In the genomic region with DNA sequence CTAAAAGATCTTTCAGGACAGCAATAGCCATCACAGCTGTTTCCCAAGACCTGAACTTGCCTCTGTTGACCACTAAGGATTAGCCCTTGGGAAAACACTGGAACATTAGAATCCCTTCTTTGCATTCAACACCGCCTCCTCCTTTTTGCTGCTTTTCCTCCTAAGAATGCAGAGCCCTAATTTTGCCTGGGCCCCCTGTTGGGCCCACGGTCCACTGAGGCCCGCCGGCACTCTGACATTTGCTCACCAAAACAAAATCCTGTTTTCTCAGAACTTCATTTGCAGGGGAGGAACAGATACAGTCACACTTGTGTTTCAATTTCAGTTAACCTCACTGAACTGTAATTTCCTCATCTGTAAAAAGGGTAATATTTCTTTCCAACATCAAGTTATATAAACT, we compare ENCODE assay signal across 15 cellular contexts.
DNase-seq lines count a peak whose midpoint lies in the region; ATAC-seq and TF ChIP-seq lines count a peak whose summit lies in the region.
"Had no signal": no experiment of that assay in that cellular context is flagged by ENCODE, and none has a peak within 500 bp of the region (broad histone marks: within the 10 kb centered on the region; RNA-seq: fewer than 3 reads in every experiment).

No MANE protein-coding gene starts in this region.

- intact Hi-C loops in natural killer cell (cut with micrococcal nuclease): no loop called here

- no peak overlapping the region for H2AK5ac ChIP-seq in mesendoderm (ENCODE audit: low read length)

- H3K27me3 ChIP-seq in mesendoderm (ENCODE audit: insufficient read depth, low read length, poor library complexity) (no peaks in the 10 kb centered on the region), GM23248 (replicated peaks; ENCODE audit: insufficient read depth) (no peaks in the 10 kb centered on the region)
- H3K27me3 ChIP-seq: upper lobe of right lung had no signal

- H2BK5ac ChIP-seq in mesendoderm (ENCODE audit: low read length): no peak overlapping the region

- no peak overlapping the region for H3K56ac ChIP-seq in mesendoderm (ENCODE audit: low read length)

- no peak overlapping the region for H2BK120ac ChIP-seq in mesendoderm (ENCODE audit: low read depth, low read length)

- no peaks in the 10 kb centered on the region for H3K79me1 ChIP-seq in mesendoderm (ENCODE audit: low read length)

- H3K4me3 Mint-ChIP-seq in natural killer cell treated with Interleukin-12 subunit alpha and Interleukin-12 subunit beta and Interleukin-15 and Interleukin-18, amount 100 ng/mL, for 72 hours: peak overlapping the region; percentile 58
- H3K4me3 Mint-ChIP-seq in natural killer cell: no peak overlapping the region
- peak overlapping the region; percentile 34 for H3K4me3 Mint-ChIP-seq in activated CD8-positive, alpha-beta T cell treated with anti-CD3 and anti-CD28 coated beads, Interleukin-2, amount 10 ng/mL, durations not matched to agents 7 days and 5 days
- H3K4me3 Mint-ChIP-seq: effector memory CD8-positive, alpha-beta T cell had no signal

- in situ Hi-C loops in GM23248 (cut with MboI): no loop called here

- H3K27ac Mint-ChIP-seq in natural killer cell treated with Interleukin-12 subunit alpha and Interleukin-12 subunit beta and Interleukin-15 and Interleukin-18, amount 100 ng/mL, for 72 hours: peak overlapping the region; percentile 82 to 93
- no peak overlapping the region for H3K27ac Mint-ChIP-seq in natural killer cell
- H3K27ac Mint-ChIP-seq in activated CD8-positive, alpha-beta T cell treated with anti-CD3 and anti-CD28 coated beads, Interleukin-2, amount 10 ng/mL, durations not matched to agents 7 days and 5 days: peak overlapping the region; percentile 85

- TF ChIP-seq CTCF in natural killer cell (IDR thresholded peaks at IDR 0.05): no peak

- peaks cover 16% of the 10 kb centered on the region for H3F3A ChIP-seq in GM23248 (ENCODE audit: insufficient read depth)

- no peak overlapping the region for H3K4me3 ChIP-seq in mesendoderm (ENCODE audit: low read length)
- H3K4me3 ChIP-seq in GM23248: no peak overlapping the region
- H3K4me3 ChIP-seq: upper lobe of right lung had no signal

- peaks cover 24 to 29% of the 10 kb centered on the region in 2 donors for H3K4me1 Mint-ChIP-seq in natural killer cell treated with Interleukin-12 subunit alpha and Interleukin-12 subunit beta and Interleukin-15 and Interleukin-18, amount 100 ng/mL, for 72 hours (ENCODE audit: low read depth in 2 of 2)
- H3K4me1 Mint-ChIP-seq in natural killer cell: no peaks in the 10 kb centered on the region
- H3K4me1 Mint-ChIP-seq in activated CD8-positive, alpha-beta T cell treated with anti-CD3 and anti-CD28 coated beads, Interleukin-2, amount 10 ng/mL, durations not matched to agents 7 days and 5 days (ENCODE audit: low read depth): peaks cover 19% of the 10 kb centered on the region

- H3K27ac ChIP-seq in mesendoderm (ENCODE audit: low read depth, low read length) (no peak overlapping the region), GM23248 (no peak overlapping the region)
- H3K27ac ChIP-seq: upper lobe of right lung, VCaP had no signal

- no peaks in the 10 kb centered on the region for H3K9me2 ChIP-seq in GM23248 (ENCODE audit: insufficient read depth)

- no peak overlapping the region for H3K23ac ChIP-seq in mesendoderm (ENCODE audit: low read length)

- no peak overlapping the region for H4K8ac ChIP-seq in mesendoderm (ENCODE audit: low read depth, low read length)

- no peak overlapping the region for H4K5ac ChIP-seq in mesendoderm (ENCODE audit: low read length)

- no peak overlapping the region for H2BK15ac ChIP-seq in mesendoderm (replicated peaks; ENCODE audit: low read depth)

- no peaks in the 10 kb centered on the region for H3K9me3 Mint-ChIP-seq in natural killer cell treated with Interleukin-12 subunit alpha and Interleukin-12 subunit beta and Interleukin-15 and Interleukin-18, amount 100 ng/mL, for 72 hours
- H3K9me3 Mint-ChIP-seq in natural killer cell: no peaks in the 10 kb centered on the region
- no peaks in the 10 kb centered on the region for H3K9me3 Mint-ChIP-seq in activated CD8-positive, alpha-beta T cell treated with anti-CD3 and anti-CD28 coated beads, Interleukin-2, amount 10 ng/mL, durations not matched to agents 7 days and 5 days (ENCODE audit: insufficient read depth)
- H3K9me3 Mint-ChIP-seq: effector memory CD8-positive, alpha-beta T cell had no signal

- H3K9ac ChIP-seq in mesendoderm (ENCODE audit: low read length) (no peak overlapping the region), GM23248 (no peak overlapping the region)

- no peaks in the 10 kb centered on the region for H3K9me3 ChIP-seq in GM23248 (ENCODE audit: low read depth)
- H3K9me3 ChIP-seq: upper lobe of right lung had no signal

- H3K18ac ChIP-seq in mesendoderm (ENCODE audit: low read length): peak overlapping the region; percentile 47

- ATAC-seq in natural killer cell treated with Interleukin-12 subunit alpha and Interleukin-12 subunit beta and Interleukin-15 and Interleukin-18, amount 100 ng/mL, for 72 hours: peak; percentile 67 to 80
- no peak for ATAC-seq in natural killer cell
- ATAC-seq in activated CD8-positive, alpha-beta T cell treated with anti-CD3 and anti-CD28 coated beads, Interleukin-2, amount 10 ng/mL, durations not matched to agents 7 days and 5 days: no peak
- no peak for ATAC-seq in GM18511 (IDR thresholded peaks at IDR 0.05; ENCODE audit: unreplicated experiment)
- ATAC-seq: effector memory CD8-positive, alpha-beta T cell; right cardiac atrium; upper lobe of right lung had no signal

- H3K4ac ChIP-seq in mesendoderm (ENCODE audit: low read depth, low read length): no peak overlapping the region

- H3K79me2 ChIP-seq in mesendoderm (ENCODE audit: control insufficient read depth, insufficient read depth, low read length): no peaks in the 10 kb centered on the region
- no peaks in the 10 kb centered on the region for H3K79me2 ChIP-seq in GM23248 (ENCODE audit: insufficient read depth)

- H3K4me2 ChIP-seq in mesendoderm (ENCODE audit: low read length) (no peak overlapping the region), GM23248 (ENCODE audit: unreplicated experiment) (no peak overlapping the region)

- H3K36me3 ChIP-seq in mesendoderm (ENCODE audit: control insufficient read depth, insufficient read depth, low read length): no peaks in the 10 kb centered on the region
- H3K36me3 ChIP-seq in GM23248 (ENCODE audit: low read depth): no peaks in the 10 kb centered on the region
- H3K36me3 ChIP-seq: upper lobe of right lung had no signal

- no CpG with 5 or more reads among the region's 4 CpGs for WGBS in mesendoderm (ENCODE audit: extremely low coverage, insufficient coverage, low lambda C conversion rate)
- WGBS in GM23248 (ENCODE audit: low coverage in 1 of 2, low lambda C conversion rate in 2 of 2, missing lambda C conversion rate in 2 of 2), 2 experiments: 95 to 96% methylated on average over 4 of the region's 4 CpGs

- H2AFZ ChIP-seq in GM23248: no peak overlapping the region; the same call in 1 of the 2 replicates

- POLR2A ChIA-PET in activated CD8-positive, alpha-beta T cell treated with anti-CD3 and anti-CD28 coated beads, Interleukin-2, amount 10 ng/mL, durations not matched to agents 7 days and 5 days (lab: Charles Lee): interaction anchor here (0.5 kb wide), 1 partner anchor 394 kb away, joined by 6 read pairs; no protein-coding TSS in a partner anchor

- no peaks in the 10 kb centered on the region for H3K27me3 Mint-ChIP-seq in natural killer cell treated with Interleukin-12 subunit alpha and Interleukin-12 subunit beta and Interleukin-15 and Interleukin-18, amount 100 ng/mL, for 72 hours
- peaks cover 4 to 8% of the 10 kb centered on the region in 2 donors for H3K27me3 Mint-ChIP-seq in natural killer cell (ENCODE audit: low read depth in 2 of 2)
- no peaks in the 10 kb centered on the region for H3K27me3 Mint-ChIP-seq in activated CD8-positive, alpha-beta T cell treated with anti-CD3 and anti-CD28 coated beads, Interleukin-2, amount 10 ng/mL, durations not matched to agents 7 days and 5 days (ENCODE audit: low read depth)
- H3K27me3 Mint-ChIP-seq: effector memory CD8-positive, alpha-beta T cell had no signal

- H4K20me1 ChIP-seq in GM23248 (ENCODE audit: insufficient read depth): no peaks in the 10 kb centered on the region

- CTCF ChIA-PET in activated CD8-positive, alpha-beta T cell treated with anti-CD3 and anti-CD28 coated beads, Interleukin-2, amount 10 ng/mL, durations not matched to agents 7 days and 5 days (lab: Charles Lee): no interaction called here

- H3K4me1 ChIP-seq in mesendoderm (ENCODE audit: control insufficient read depth, low read depth, low read length) (no peaks in the 10 kb centered on the region), GM23248 (ENCODE audit: insufficient read depth) (peaks cover 13% of the 10 kb centered on the region)
- H3K4me1 ChIP-seq: upper lobe of right lung had no signal

- no peaks in the 10 kb centered on the region for H3K36me3 Mint-ChIP-seq in natural killer cell treated with Interleukin-12 subunit alpha and Interleukin-12 subunit beta and Interleukin-15 and Interleukin-18, amount 100 ng/mL, for 72 hours
- H3K36me3 Mint-ChIP-seq in natural killer cell: no peaks in the 10 kb centered on the region
- no peaks in the 10 kb centered on the region for H3K36me3 Mint-ChIP-seq in activated CD8-positive, alpha-beta T cell treated with anti-CD3 and anti-CD28 coated beads, Interleukin-2, amount 10 ng/mL, durations not matched to agents 7 days and 5 days (ENCODE audit: low read depth)

- DNase-seq in natural killer cell treated with Interleukin-12 subunit alpha and Interleukin-12 subunit beta and Interleukin-15 and Interleukin-18, amount 100 ng/mL, for 72 hours (ENCODE audit: low spot score): no peak
- DNase-seq in natural killer cell: no peak
- DNase-seq in activated CD8-positive, alpha-beta T cell treated with anti-CD3 and anti-CD28 coated beads, Interleukin-2, amount 10 ng/mL, durations not matched to agents 7 days and 5 days: no peak
- no peak for DNase-seq in mesendoderm
- no peak for DNase-seq in GM23248
- DNase-seq in NCI-H748 (lab: John Stamatoyannopoulos, UW; ENCODE audit: unreplicated experiment): no peak
- DNase-seq in NCI-H774 (lab: John Stamatoyannopoulos, UW): no peak
- DNase-seq: DMS 273 treated with DMSO at 0.1 percent for 48 hours; effector memory CD8-positive, alpha-beta T cell; Karpas-422; NCI-H1436 treated with DMSO at 0.1 percent for 48 hours; right cardiac atrium; upper lobe of right lung had no signal

Comparison
In these comparisons a context has a peak if more than half of its experiments do, and no peak if none do; other contexts are left out.
1. ATAC-seq: peak in natural killer cell treated with Interleukin-12 subunit alpha and Interleukin-12 subunit beta and Interleukin-15 and Interleukin-18, amount 100 ng/mL, for 72 hours (2 of 2); none in natural killer cell (0 of 3), activated CD8-positive, alpha-beta T cell treated with anti-CD3 and anti-CD28 coated beads, Interleukin-2, amount 10 ng/mL, durations not matched to agents 7 days and 5 days (single experiment) and GM18511 (single experiment).
2. H3K27ac Mint-ChIP-seq: peak in natural killer cell treated with Interleukin-12 subunit alpha and Interleukin-12 subunit beta and Interleukin-15 and Interleukin-18, amount 100 ng/mL, for 72 hours (2 of 2) and activated CD8-positive, alpha-beta T cell treated with anti-CD3 and anti-CD28 coated beads, Interleukin-2, amount 10 ng/mL, durations not matched to agents 7 days and 5 days (single experiment); none in natural killer cell (0 of 2).